ENCODE assay signal across 19 cellular contexts in the genomic region with DNA sequence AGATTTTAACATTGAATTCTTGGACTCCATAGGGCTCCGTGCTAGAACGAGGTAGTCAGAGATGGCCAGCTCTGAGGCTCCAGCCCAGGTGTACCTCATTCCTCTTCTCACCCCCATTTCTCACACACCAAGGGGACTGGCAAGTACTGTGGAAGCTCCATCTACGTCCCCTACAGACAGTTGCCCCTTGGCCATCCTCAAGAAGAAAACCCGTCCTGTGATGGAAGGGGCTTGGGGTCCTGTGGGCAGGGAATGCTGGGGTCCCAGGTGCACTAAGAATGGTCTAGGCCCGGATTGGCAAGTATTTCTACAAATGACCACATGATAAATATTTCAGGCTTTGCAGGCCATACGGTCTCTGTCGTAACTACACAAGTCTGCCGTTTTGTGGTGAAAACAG.
"Had no signal": no experiment of that assay in that cellular context is flagged by ENCODE, and none has a peak within 500 bp of the region (broad histone marks: within the 10 kb centered on the region; RNA-seq: fewer than 3 reads in every experiment).

No MANE protein-coding gene starts in this region.

- H3K36me3 ChIP-seq: colonic mucosa, esophagus squamous epithelium, gastrocnemius medialis, heart right ventricle, left lung, lower lobe of right lung had no signal

- H3K4me1 ChIP-seq: colonic mucosa, esophagus squamous epithelium, gastrocnemius medialis, left lung, lower lobe of right lung had no signal

- H3K27me3 ChIP-seq: colonic mucosa, dorsolateral prefrontal cortex, esophagus squamous epithelium, gastrocnemius medialis, left lung had no signal

- H3K4me3 ChIP-seq: colonic mucosa, dorsolateral prefrontal cortex, esophagus squamous epithelium, gastrocnemius medialis, heart right ventricle, left lung, lower lobe of right lung, mucosa of descending colon had no signal

- ATAC-seq: gastrocnemius medialis, left lung, lower lobe of right lung, mucosa of descending colon had no signal

- H3K27ac ChIP-seq: colonic mucosa, esophagus squamous epithelium, gastrocnemius medialis, heart right ventricle, left lung, lower lobe of right lung had no signal

- H3K9me3 ChIP-seq: colonic mucosa, esophagus squamous epithelium, gastrocnemius medialis, heart right ventricle, left lung, lower lobe of right lung, mucosa of descending colon had no signal

- DNase-seq: colonic mucosa; dermis blood vessel endothelial cell; dorsolateral prefrontal cortex; effector CD4-positive, alpha-beta T cell; effector memory CD4-positive, alpha-beta T cell; esophagus squamous epithelium; foreskin fibroblast; foreskin melanocyte; gastrocnemius medialis; glutamatergic neuron; heart right ventricle; hippocampal formation; immature natural killer cell; left cardiac atrium; left lung; lower lobe of right lung; mesenchymal stem cell; mucosa of descending colon; naive B cell had no signal
